ENCODE assay signal across 9 cellular contexts in genomic region chr7:44982535-44982923, GRCh38. TPM values are rescaled to one million over a fixed set of nuclear protein-coding genes. Genes with fewer than 3 reads are reported as not detected.
A peak's percentile ranks its signal among the peaks of the same experiment; 100 is the strongest.
DNase-seq lines count a peak whose midpoint lies in the region; ATAC-seq lines count a peak whose summit lies in the region.
"Had no signal": no experiment of that assay in that cellular context is flagged by ENCODE, and none has a peak within 500 bp of the region (broad histone marks: within the 10 kb centered on the region; RNA-seq: fewer than 3 reads in every experiment).

No MANE protein-coding gene starts in this region.

- peak overlapping the region; percentile 98 for H3K4me3 Mint-ChIP-seq in activated CD8-positive, alpha-beta memory T cell treated with anti-CD3 and anti-CD28 coated beads, Interleukin-2, amount 10 ng/mL, durations not matched to agents 7 days and 5 days
- H3K4me3 Mint-ChIP-seq in activated naive CD8-positive, alpha-beta T cell treated with anti-CD3 and anti-CD28 coated beads for 36 hours: peak overlapping the region; percentile 99
- no peak overlapping the region for H3K4me3 Mint-ChIP-seq in stimulated activated memory B cell treated with anti-CD40 and anti-IgM and Interleukin-4, amounts not matched to agents 10 μg/mL and 1 μg/mL and 100 μg/mL, for 72 hours

- CTCF ChIA-PET in activated CD8-positive, alpha-beta memory T cell treated with anti-CD3 and anti-CD28 coated beads, Interleukin-2, amount 10 ng/mL, durations not matched to agents 7 days and 5 days (lab: Charles Lee): interaction anchor here (0.8 to 5.0 kb wide), 5 partner anchors 9 to 154 kb away, joined by 3 to 27 read pairs (median 4); partner anchors contain the start of genes CCM2 and H2AZ2

- H3K27me3 Mint-ChIP-seq in activated CD8-positive, alpha-beta memory T cell treated with anti-CD3 and anti-CD28 coated beads, Interleukin-2, amount 10 ng/mL, durations not matched to agents 7 days and 5 days: no peaks in the 10 kb centered on the region
- H3K27me3 Mint-ChIP-seq in activated naive CD8-positive, alpha-beta T cell treated with anti-CD3 and anti-CD28 coated beads for 36 hours: peaks cover 7% of the 10 kb centered on the region
- no peaks in the 10 kb centered on the region for H3K27me3 Mint-ChIP-seq in stimulated activated memory B cell treated with anti-CD40 and anti-IgM and Interleukin-4, amounts not matched to agents 10 μg/mL and 1 μg/mL and 100 μg/mL, for 72 hours

- ATAC-seq in activated CD8-positive, alpha-beta memory T cell treated with anti-CD3 and anti-CD28 coated beads, Interleukin-2, amount 10 ng/mL, durations not matched to agents 7 days and 5 days: no peak
- no peak for ATAC-seq in stimulated activated memory B cell treated with anti-CD40 and anti-IgM and Interleukin-4, amounts not matched to agents 10 μg/mL and 1 μg/mL and 100 μg/mL, for 72 hours
- no peak for ATAC-seq in HG02678 (IDR thresholded peaks at IDR 0.05; ENCODE audit: unreplicated experiment)

- no peak for DNase-seq in activated CD8-positive, alpha-beta memory T cell treated with anti-CD3 and anti-CD28 coated beads, Interleukin-2, amount 10 ng/mL, durations not matched to agents 7 days and 5 days
- no peak for DNase-seq in activated CD8-positive, alpha-beta memory T cell treated with anti-CD3 and anti-CD28 coated beads for 24 hours
- DNase-seq in NAMALWA (ENCODE audit: low spot score): peak; percentile 65
- DNase-seq in activated naive CD8-positive, alpha-beta T cell treated with anti-CD3 and anti-CD28 coated beads for 36 hours: no peak
- no peak for DNase-seq in NCI-H82 (lab: John Stamatoyannopoulos, UW)
- no peak for DNase-seq in globus pallidus (ENCODE audit: low spot score)
- DNase-seq: esophagus squamous epithelium had no signal

- H3K9me3 Mint-ChIP-seq in activated CD8-positive, alpha-beta memory T cell treated with anti-CD3 and anti-CD28 coated beads, Interleukin-2, amount 10 ng/mL, durations not matched to agents 7 days and 5 days (ENCODE audit: low read depth): no peaks in the 10 kb centered on the region
- no peaks in the 10 kb centered on the region for H3K9me3 Mint-ChIP-seq in activated naive CD8-positive, alpha-beta T cell treated with anti-CD3 and anti-CD28 coated beads for 36 hours
- no peaks in the 10 kb centered on the region for H3K9me3 Mint-ChIP-seq in stimulated activated memory B cell treated with anti-CD40 and anti-IgM and Interleukin-4, amounts not matched to agents 10 μg/mL and 1 μg/mL and 100 μg/mL, for 72 hours

- peaks cover 69% of the 10 kb centered on the region for H3K4me1 Mint-ChIP-seq in activated CD8-positive, alpha-beta memory T cell treated with anti-CD3 and anti-CD28 coated beads, Interleukin-2, amount 10 ng/mL, durations not matched to agents 7 days and 5 days
- H3K4me1 Mint-ChIP-seq in activated naive CD8-positive, alpha-beta T cell treated with anti-CD3 and anti-CD28 coated beads for 36 hours: peaks cover 67% of the 10 kb centered on the region
- H3K4me1 Mint-ChIP-seq in stimulated activated memory B cell treated with anti-CD40 and anti-IgM and Interleukin-4, amounts not matched to agents 10 μg/mL and 1 μg/mL and 100 μg/mL, for 72 hours: peaks cover 92% of the 10 kb centered on the region

- H3K27ac Mint-ChIP-seq in activated CD8-positive, alpha-beta memory T cell treated with anti-CD3 and anti-CD28 coated beads, Interleukin-2, amount 10 ng/mL, durations not matched to agents 7 days and 5 days: peak overlapping the region; percentile 95
- H3K27ac Mint-ChIP-seq in activated naive CD8-positive, alpha-beta T cell treated with anti-CD3 and anti-CD28 coated beads for 36 hours: peak overlapping the region; percentile 100
- peak overlapping the region; percentile 97 for H3K27ac Mint-ChIP-seq in stimulated activated memory B cell treated with anti-CD40 and anti-IgM and Interleukin-4, amounts not matched to agents 10 μg/mL and 1 μg/mL and 100 μg/mL, for 72 hours

- H3K36me3 Mint-ChIP-seq in activated CD8-positive, alpha-beta memory T cell treated with anti-CD3 and anti-CD28 coated beads, Interleukin-2, amount 10 ng/mL, durations not matched to agents 7 days and 5 days: peaks cover 54% of the 10 kb centered on the region
- H3K36me3 Mint-ChIP-seq in activated naive CD8-positive, alpha-beta T cell treated with anti-CD3 and anti-CD28 coated beads for 36 hours: peaks cover 74% of the 10 kb centered on the region
- peaks cover 54% of the 10 kb centered on the region for H3K36me3 Mint-ChIP-seq in stimulated activated memory B cell treated with anti-CD40 and anti-IgM and Interleukin-4, amounts not matched to agents 10 μg/mL and 1 μg/mL and 100 μg/mL, for 72 hours

RNA-seq across cellular contexts. Expression of gene MYO1G, which starts 3.7 kb away (rescaled TPM):
- total RNA-seq in activated CD8-positive, alpha-beta memory T cell treated with anti-CD3 and anti-CD28 coated beads, Interleukin-2, amount 10 ng/mL, durations not matched to agents 7 days and 5 days: 100 to 1,000 TPM; 502 to 567 TPM
- total RNA-seq in activated naive CD8-positive, alpha-beta T cell treated with anti-CD3 and anti-CD28 coated beads for 36 hours: 100 to 1,000 TPM; 302 to 306 TPM

RNA-seq across cellular contexts. Expression of gene CCM2, which starts 17.5 kb away (rescaled TPM):
- total RNA-seq in activated CD8-positive, alpha-beta memory T cell treated with anti-CD3 and anti-CD28 coated beads, Interleukin-2, amount 10 ng/mL, durations not matched to agents 7 days and 5 days: 100 to 1,000 TPM in 1 of 2 experiments, 10 to 100 TPM in 1; 87.5 to 113 TPM
- total RNA-seq in activated naive CD8-positive, alpha-beta T cell treated with anti-CD3 and anti-CD28 coated beads for 36 hours: 10 to 100 TPM; 50.8 to 51.6 TPM
